8 cellular contexts compared by ENCODE assay signal in genomic region chr10:79084012-79084971, GRCh38. TPM values are rescaled to one million over a fixed set of nuclear protein-coding genes. Genes with fewer than 3 reads are reported as not detected.
DNase-seq lines count a peak whose midpoint lies in the region; ATAC-seq and TF ChIP-seq lines count a peak whose summit lies in the region.

No MANE protein-coding gene starts in this region.

- peak in 3 of 4 donors; percentile 80 to 94 (median 93) for TF ChIP-seq EP300 in upper lobe of left lung (IDR thresholded peaks at IDR 0.05)

- H3K9ac ChIP-seq in endodermal cell (ENCODE audit: extremely low read depth, low read length, poor library complexity, severe bottlenecking), result no peak overlapping the region

- H3K9me3 ChIP-seq in SJCRH30 (replicated peaks) (no peaks in the 10 kb centered on the region), endodermal cell (ENCODE audit: control insufficient read depth, low read length) (no peaks in the 10 kb centered on the region), upper lobe of left lung (no peaks in the 10 kb centered on the region)

- H3K9me3 Mint-ChIP-seq in endodermal cell, result no peaks in the 10 kb centered on the region
- peaks cover 3% of the 10 kb centered on the region for H3K9me3 Mint-ChIP-seq in memory B cell

- no peaks in the 10 kb centered on the region for H3K36me3 ChIP-seq in H7 (replicated peaks; ENCODE audit: control insufficient read depth, insufficient read depth, low read length)
- H3K36me3 ChIP-seq in SJCRH30, result no peaks in the 10 kb centered on the region
- no peaks in the 10 kb centered on the region for H3K36me3 ChIP-seq in endodermal cell (ENCODE audit: control insufficient read depth, insufficient read depth, low read length)
- H3K36me3 ChIP-seq in upper lobe of left lung, result no peaks in the 10 kb centered on the region

- 77% methylated on average over 6 to 9 of the region's 9 CpGs for WGBS in endodermal cell (ENCODE audit: insufficient coverage in 1 of 2, insufficient read length in 1 of 2), 2 experiments
- 26 to 36% methylated on average over 9 of the region's 9 CpGs for WGBS in upper lobe of left lung, 2 donors

- no peaks in the 10 kb centered on the region for H3K27me3 ChIP-seq in H7 (ENCODE audit: control insufficient read depth, insufficient read depth, low read length)
- no peaks in the 10 kb centered on the region for H3K27me3 ChIP-seq in SJCRH30
- H3K27me3 ChIP-seq in endodermal cell (ENCODE audit: control insufficient read depth, insufficient read depth, low read length, poor library complexity, severe bottlenecking), result no peaks in the 10 kb centered on the region
- H3K27me3 ChIP-seq in upper lobe of left lung, result no peaks in the 10 kb centered on the region

- H3K4me1 Mint-ChIP-seq in endodermal cell, result peaks cover 73% of the 10 kb centered on the region
- peaks cover 29% of the 10 kb centered on the region for H3K4me1 Mint-ChIP-seq in memory B cell

- no peak overlapping the region for H3K4me3 ChIP-seq in H7 (ENCODE audit: insufficient read depth, low read depth, low read length)
- no peak overlapping the region for H3K4me3 ChIP-seq in SJCRH30
- H3K4me3 ChIP-seq in endodermal cell (ENCODE audit: low read length), result no peak overlapping the region
- no peak overlapping the region for H3K4me3 ChIP-seq in upper lobe of left lung

- H3K36me3 Mint-ChIP-seq in endodermal cell (ENCODE audit: low read depth) (no peaks in the 10 kb centered on the region), memory B cell (no peaks in the 10 kb centered on the region)

- peaks cover 14% of the 10 kb centered on the region for H3K4me1 ChIP-seq in SJCRH30
- H3K4me1 ChIP-seq in endodermal cell (ENCODE audit: control insufficient read depth, insufficient read depth, low read length), result peaks cover 18% of the 10 kb centered on the region
- peaks cover 99 to 100% (median 99%) of the 10 kb centered on the region in 4 donors for H3K4me1 ChIP-seq in upper lobe of left lung

- DNase-seq in AG09319 (ENCODE audit: extremely low read depth, low read depth) (peak; percentile 71), H7 (peak; percentile 79), SJCRH30 (peak; percentile 44 to 51), endodermal cell (no peak), memory B cell (ENCODE audit: low spot score in 2 of 2) (no peak), upper lobe of left lung (peak in 1 of 2 donors; percentile 96)

- ATAC-seq in memory B cell (ENCODE audit: low read depth), result peak; percentile 39
- ATAC-seq in upper lobe of left lung (ENCODE audit: low FRiP score in 2 of 2), result peak; percentile 81 to 86
- ATAC-seq in GM19023 (IDR thresholded peaks at IDR 0.05; ENCODE audit: unreplicated experiment), result no peak
- no peak for ATAC-seq in activated CD4-positive, CD25-positive, alpha-beta regulatory T cell treated with anti-CD3 and anti-CD28 coated beads, Interleukin-2, amount 50 U/mL, for 24 hours

- no peak for TF ChIP-seq POLR2A in upper lobe of left lung (IDR thresholded peaks at IDR 0.05)

- peak overlapping the region; percentile 59 for H3K27ac Mint-ChIP-seq in endodermal cell
- peak overlapping the region; percentile 76 for H3K27ac Mint-ChIP-seq in memory B cell

- H3K4me3 Mint-ChIP-seq in endodermal cell (no peak overlapping the region), memory B cell (peak overlapping the region; percentile 76)

- H3K27me3 Mint-ChIP-seq in endodermal cell (ENCODE audit: insufficient read depth) (no peaks in the 10 kb centered on the region), memory B cell (peaks cover 15% of the 10 kb centered on the region)

- H3K27ac ChIP-seq in SJCRH30 (no peak overlapping the region), endodermal cell (ENCODE audit: low read depth, low read length) (no peak overlapping the region), upper lobe of left lung (peak overlapping the region; percentile 76 to 89 (median 84))

- TF ChIP-seq CTCF in AG09319 (IDR thresholded peaks at IDR 0.05; ENCODE audit: low read depth, low read length) (no peak), endodermal cell (conservative IDR thresholded peaks at IDR 0.05) (no peak), upper lobe of left lung (IDR thresholded peaks at IDR 0.05) (no peak)

RNA-seq across cellular contexts. Expression of gene ZMIZ1, which starts 15.5 kb away (rescaled TPM):
- total RNA-seq in H7 (2014; rRNA removed; shearing (Covaris generic)), result 20.4 and 27.2 TPM in 2 replicates
- 11.5 and 13.6 TPM in 2 replicates for total RNA-seq in SJCRH30 (2014; rRNA removed; shearing (Covaris generic))
- total RNA-seq in endodermal cell (10 to 100 TPM; 65.3 to 67.5 TPM), upper lobe of left lung (10 to 100 TPM; 51.0 to 99.2 (median 91.8) TPM)
- 77.5 TPM for polyA plus RNA-seq in endodermal cell (2013, experiment 1 of 2)
- polyA plus RNA-seq in endodermal cell (2013, experiment 2 of 2), result 68.6 TPM

Comparison
In these comparisons a context has a peak if more than half of its experiments do, and no peak if none do; other contexts are left out.
1. DNase-seq: peak in AG09319 (single experiment), H7 (single experiment) and SJCRH30 (2 of 2); none in endodermal cell (single experiment) and memory B cell (0 of 2).
2. H3K27ac ChIP-seq: peak in upper lobe of left lung (4 of 4); none in SJCRH30 (single experiment) and endodermal cell (single experiment).
3. ATAC-seq: peak in memory B cell (single experiment) and upper lobe of left lung (2 of 2); none in GM19023 (single experiment) and activated CD4-positive, CD25-positive, alpha-beta regulatory T cell treated with anti-CD3 and anti-CD28 coated beads, Interleukin-2, amount 50 U/mL, for 24 hours (0 of 2).